17 cellular contexts compared by ENCODE assay signal in the genomic region with DNA sequence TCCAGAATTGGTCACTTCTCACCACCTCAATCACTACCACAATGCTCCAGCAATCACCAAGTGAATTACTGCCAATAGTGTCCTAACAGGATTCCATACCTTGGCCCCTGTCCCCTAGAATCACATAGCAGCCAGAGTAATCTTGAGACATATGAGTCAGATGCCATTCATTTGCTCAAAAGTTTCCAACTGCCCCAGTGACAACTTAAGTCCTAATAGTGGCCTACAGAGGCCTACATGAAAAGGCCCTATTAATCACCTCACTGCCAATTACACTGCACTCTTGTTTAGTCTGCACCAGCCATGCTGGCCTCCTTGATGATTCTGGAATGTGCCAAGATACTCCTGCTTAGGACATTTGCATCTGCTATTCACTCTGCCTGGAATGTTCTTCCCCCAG.
DNase-seq lines count a peak whose midpoint lies in the region; ATAC-seq and TF ChIP-seq lines count a peak whose summit lies in the region.
"Had no signal": no experiment of that assay in that cellular context is flagged by ENCODE, and none has a peak within 500 bp of the region (broad histone marks: within the 10 kb centered on the region; RNA-seq: fewer than 3 reads in every experiment).

No MANE protein-coding gene starts in this region.

- H3K4me3 ChIP-seq in IMR-90 (ENCODE audit: insufficient read depth, low read depth, low read length) (no peak overlapping the region), gastrocnemius medialis (no peak overlapping the region)

- POLR2A ChIA-PET in IMR-90 (lab: Charles Lee; ENCODE audit: unreplicated experiment): no interaction called here

- H3K36me3 ChIP-seq in IMR-90 (ENCODE audit: control insufficient read depth, insufficient read depth, low read length): no peaks in the 10 kb centered on the region
- H3K36me3 ChIP-seq in gastrocnemius medialis: no peaks in the 10 kb centered on the region

- no peak overlapping the region for H3K23ac ChIP-seq in IMR-90 (ENCODE audit: low read depth, low read length)

- H4K8ac ChIP-seq in IMR-90 (ENCODE audit: low read depth in 2 of 2, low read length in 2 of 2): no peak overlapping the region

- H3K4ac ChIP-seq in IMR-90 (ENCODE audit: low read depth, low read length): no peak overlapping the region

- H3K27ac ChIP-seq in IMR-90 (ENCODE audit: insufficient read depth, low read length) (no peak overlapping the region), gastrocnemius medialis (peak overlapping the region; percentile 32 to 75 (median 50))

- no peak overlapping the region for H3K9ac ChIP-seq in IMR-90 (ENCODE audit: low read depth, low read length)

- BruUV-seq in IMR-90 (replicated peaks; lab: Mats Ljungman, UMichigan): no TSS peak

- no peak for TF ChIP-seq RAD21 in IMR-90 (IDR thresholded peaks at IDR 0.05; ENCODE audit: low read length)

- DNase-seq in ELF-1 (ENCODE audit: low read depth, low spot score) (peak; percentile 6), IMR-90 (no peak), islet precursor cell (peak; percentile 89), gastrocnemius medialis (peak in 1 of 2 donors; percentile 41), SIG-M5 (lab: John Stamatoyannopoulos, UW) (no peak), KG1 (lab: John Stamatoyannopoulos, UW) (no peak), HuH-7 (ENCODE audit: low spot score) (no peak), SHP77 (lab: John Stamatoyannopoulos, UW) (no peak)
- DNase-seq: ACHN; CD4-positive, alpha-beta memory T cell; GOT3; HFFc6; Karpas-422; NCI-H187 treated with DMSO at 0.1 percent for 48 hours; NCI-H2171 treated with DMSO at 0.1 percent for 48 hours; NCI-H774 had no signal

- no peak overlapping the region for H2AK5ac ChIP-seq in IMR-90 (ENCODE audit: low read depth, low read length)

- H4K20me1 ChIP-seq in IMR-90 (ENCODE audit: insufficient read depth, low read length): no peaks in the 10 kb centered on the region

- H2BK120ac ChIP-seq in IMR-90 (ENCODE audit: low read depth, low read length): no peak overlapping the region; the same call in 1 of the 2 replicates

- H3K18ac ChIP-seq in IMR-90 (ENCODE audit: low read depth, low read length): no peak overlapping the region

- H3K56ac ChIP-seq in IMR-90 (ENCODE audit: extremely low read depth, insufficient read depth, low read length): no peak overlapping the region

- in situ Hi-C loops in IMR-90 (cut with MboI; ENCODE audit: low sequenced_read_pairs) (no loop called here), gastrocnemius medialis (cut with MboI; ENCODE audit: low sequenced_read_pairs in 4 of 4) (no loop called here)

- intact Hi-C loops in IMR-90 (cut with micrococcal nuclease): no loop called here
- intact Hi-C loops in gastrocnemius medialis (cut with DNase I; ENCODE audit: low total_unique reads): loop anchor here (10.0 kb wide), 1 partner anchor 133 kb away; a partner anchor contains a TSS

- H3K4me1 ChIP-seq in IMR-90 (ENCODE audit: control insufficient read depth, insufficient read depth, low read length) (no peaks in the 10 kb centered on the region), gastrocnemius medialis (peaks cover 38 to 46% of the 10 kb centered on the region in 2 donors)

- no peak overlapping the region for H2BK20ac ChIP-seq in IMR-90 (ENCODE audit: low read depth, low read length)

- H2BK5ac ChIP-seq in IMR-90 (ENCODE audit: low read depth, low read length, poor library complexity, severe bottlenecking): no peak overlapping the region

- no peak overlapping the region for H4K91ac ChIP-seq in IMR-90 (ENCODE audit: insufficient read depth, low read depth, low read length)

- no peaks in the 10 kb centered on the region for H3K79me1 ChIP-seq in IMR-90 (ENCODE audit: low read depth in 1 of 2, low read length in 2 of 2)

- no peak overlapping the region for H3K4me2 ChIP-seq in IMR-90 (ENCODE audit: low read depth, low read length)

- CTCF ChIA-PET in IMR-90 (lab: Yijun Ruan, JAX): interaction anchor here (1.8 kb wide), 1 partner anchor 24 kb away, joined by 5 read pairs; no protein-coding TSS in a partner anchor

- ATAC-seq in IMR-90 (ENCODE audit: low read depth): peak; percentile 14; the same call in 1 of the 2 replicates
- peak; percentile 94 for ATAC-seq in gastrocnemius medialis
- ATAC-seq: Right ventricle myocardium inferior had no signal

- no peak overlapping the region for H2AFZ ChIP-seq in IMR-90 (replicated peaks; ENCODE audit: low read length, poor library complexity)

- TF ChIP-seq POLR2A in IMR-90 (IDR thresholded peaks at IDR 0.05; ENCODE audit: low read depth, low read length): no peak
- TF ChIP-seq POLR2A in gastrocnemius medialis (IDR thresholded peaks at IDR 0.05): no peak

- no peak for TF ChIP-seq CTCF in IMR-90 (conservative IDR thresholded peaks at IDR 0.05; ENCODE audit: low read depth, low read length)
- TF ChIP-seq CTCF in gastrocnemius medialis (IDR thresholded peaks at IDR 0.05 in 4 of 5, conservative IDR thresholded peaks at IDR 0.05 in 1 of 5): no peak

- no peak overlapping the region for H4K5ac ChIP-seq in IMR-90 (ENCODE audit: low read depth, low read length)

- H2AK9ac ChIP-seq in IMR-90 (replicated peaks; ENCODE audit: low read depth, low read length, poor library complexity): no peak overlapping the region

- H3K27me3 ChIP-seq in IMR-90 (ENCODE audit: control insufficient read depth, insufficient read depth, low read length) (no peaks in the 10 kb centered on the region), gastrocnemius medialis (no peaks in the 10 kb centered on the region)

- 0 out of 2 replicates have a peak, but pooled peaks cover 5% of the 10 kb centered on the region for H3K9me1 ChIP-seq in IMR-90 (ENCODE audit: insufficient read depth, low read length)

- no peak overlapping the region for H3K14ac ChIP-seq in IMR-90 (replicated peaks; ENCODE audit: low read depth, low read length)

- dilution Hi-C loops in IMR-90 (cut with HindIII; ENCODE audit: low sequenced_read_pairs, unreplicated experiment): no loop called here

- H3K9me3 ChIP-seq in IMR-90 (ENCODE audit: control insufficient read depth, insufficient read depth, low read length): no peaks in the 10 kb centered on the region
- H3K9me3 ChIP-seq in gastrocnemius medialis: no peaks in the 10 kb centered on the region

- no peak overlapping the region for H2BK15ac ChIP-seq in IMR-90 (ENCODE audit: low read depth, low read length)

TF ChIP-seq in IMR-90, 13 proteins besides CTCF, POLR2A, EP300 and RAD21:
- TF ChIP-seq RFX5 (IDR thresholded peaks at IDR 0.05; ENCODE audit: low read depth, low read length): no peak
- TF ChIP-seq BHLHE40 (IDR thresholded peaks at IDR 0.05; ENCODE audit: low read depth, low read length): no peak
- no peak for TF ChIP-seq MXI1 (IDR thresholded peaks at IDR 0.05; ENCODE audit: borderline replicate concordance, low read depth, low read length)
- no peak for TF ChIP-seq SMC3 (IDR thresholded peaks at IDR 0.05; ENCODE audit: low read depth, low read length)
- no peak for TF ChIP-seq MAZ (IDR thresholded peaks at IDR 0.05; ENCODE audit: borderline replicate concordance, low read depth, low read length)
- TF ChIP-seq, protein P1, sequence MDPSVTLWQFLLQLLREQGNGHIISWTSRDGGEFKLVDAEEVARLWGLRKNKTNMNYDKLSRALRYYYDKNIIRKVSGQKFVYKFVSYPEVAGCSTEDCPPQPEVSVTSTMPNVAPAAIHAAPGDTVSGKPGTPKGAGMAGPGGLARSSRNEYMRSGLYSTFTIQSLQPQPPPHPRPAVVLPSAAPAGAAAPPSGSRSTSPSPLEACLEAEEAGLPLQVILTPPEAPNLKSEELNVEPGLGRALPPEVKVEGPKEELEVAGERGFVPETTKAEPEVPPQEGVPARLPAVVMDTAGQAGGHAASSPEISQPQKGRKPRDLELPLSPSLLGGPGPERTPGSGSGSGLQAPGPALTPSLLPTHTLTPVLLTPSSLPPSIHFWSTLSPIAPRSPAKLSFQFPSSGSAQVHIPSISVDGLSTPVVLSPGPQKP (IDR thresholded peaks at IDR 0.05; ENCODE audit: borderline replicate concordance, low read depth, low read length): no peak
- TF ChIP-seq CEBPB (IDR thresholded peaks at IDR 0.05; ENCODE audit: low read depth, low read length): no peak
- TF ChIP-seq CHD1 (IDR thresholded peaks at IDR 0.05; ENCODE audit: low read depth, low read length): no peak
- TF ChIP-seq RCOR1 (IDR thresholded peaks at IDR 0.05; ENCODE audit: insufficient replicate concordance, low read length): no peak
- no peak for TF ChIP-seq FOS (IDR thresholded peaks at IDR 0.05; ENCODE audit: low read depth, low read length)
- no peak for TF ChIP-seq MAFK (IDR thresholded peaks at IDR 0.05; ENCODE audit: low read depth, low read length)
- TF ChIP-seq, protein P2, sequence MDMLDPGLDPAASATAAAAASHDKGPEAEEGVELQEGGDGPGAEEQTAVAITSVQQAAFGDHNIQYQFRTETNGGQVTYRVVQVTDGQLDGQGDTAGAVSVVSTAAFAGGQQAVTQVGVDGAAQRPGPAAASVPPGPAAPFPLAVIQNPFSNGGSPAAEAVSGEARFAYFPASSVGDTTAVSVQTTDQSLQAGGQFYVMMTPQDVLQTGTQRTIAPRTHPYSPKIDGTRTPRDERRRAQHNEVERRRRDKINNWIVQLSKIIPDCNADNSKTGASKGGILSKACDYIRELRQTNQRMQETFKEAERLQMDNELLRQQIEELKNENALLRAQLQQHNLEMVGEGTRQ (IDR thresholded peaks at IDR 0.05; ENCODE audit: low read depth, low read length): no peak
- no peak for TF ChIP-seq NFE2L2 (IDR thresholded peaks at IDR 0.05; ENCODE audit: low read depth, low read length)

Comparison
In these comparisons a context has a peak if more than half of its experiments do, and no peak if none do; other contexts are left out.
1. DNase-seq: peak in ELF-1 (single experiment) and islet precursor cell (single experiment); none in IMR-90 (single experiment), SIG-M5 (single experiment), KG1 (single experiment), HuH-7 (single experiment) and SHP77 (0 of 2).